ENCODE assay signal across 1 cellular context in genomic region chr19:12365094-12365371, GRCh38.
TF ChIP-seq lines count a peak whose summit lies in the region.

No MANE protein-coding gene starts in this region.

TF ChIP-seq in HepG2, 621 proteins besides CTCF, POLR2A, EP300 and RAD21:
- peak; percentile 23; the same call in 1 of the 2 replicates for TF ChIP-seq ZNF747 (CRISPR knock-in tag; IDR thresholded peaks at IDR 0.05; ENCODE audit: borderline replicate concordance)
- peak; percentile 20; the same call in 1 of the 2 replicates for TF ChIP-seq HNF1B (CRISPR knock-in tag; IDR thresholded peaks at IDR 0.05)
- peak; percentile 14 for TF ChIP-seq ASH2L (IDR thresholded peaks at IDR 0.05; ENCODE audit: insufficient read length, low read depth, low read length)
- TF ChIP-seq IKZF4 (CRISPR knock-in tag; IDR thresholded peaks at IDR 0.05; ENCODE audit: borderline replicate concordance, low read depth, not compliant biosample characterization), result no peak
- no peak for TF ChIP-seq IRX3 (CRISPR knock-in tag; IDR thresholded peaks at IDR 0.05; ENCODE audit: borderline replicate concordance, low read depth)
- no peak for TF ChIP-seq ZBTB40 (IDR thresholded peaks at IDR 0.05)
- peak; percentile 64; the same call in 1 of the 2 replicates for TF ChIP-seq ZBTB40 (CRISPR knock-in tag; IDR thresholded peaks at IDR 0.05)
- TF ChIP-seq HNRNPLL (IDR thresholded peaks at IDR 0.05; ENCODE audit: low read depth, low read length, poor library complexity, severe bottlenecking), result peak; percentile 23
- no peak for TF ChIP-seq HMG20B (CRISPR knock-in tag; conservative IDR thresholded peaks at IDR 0.05)
- TF ChIP-seq EED (CRISPR knock-in tag; IDR thresholded peaks at IDR 0.05), result 0 out of 2 replicates have a peak, but pooled peaks have one; percentile 19
- 0 out of 2 replicates have a peak, but pooled peaks have one; percentile 10 for TF ChIP-seq TBX2 (CRISPR knock-in tag; IDR thresholded peaks at IDR 0.05; ENCODE audit: borderline replicate concordance)
- 0 out of 2 replicates have a peak, but pooled peaks have one; percentile 2 for TF ChIP-seq SIN3A (IDR thresholded peaks at IDR 0.05; ENCODE audit: borderline replicate concordance, low read depth, low read length)
- peak; percentile 9; the same call in 1 of the 2 replicates for TF ChIP-seq KMT2A (CRISPR knock-in tag; IDR thresholded peaks at IDR 0.05)
- 0 out of 2 replicates have a peak, but pooled peaks have one; percentile 71 for TF ChIP-seq ZNF572 (CRISPR knock-in tag; IDR thresholded peaks at IDR 0.05)
